11 cellular contexts compared by ENCODE assay signal in genomic region chr15:44319385-44319784, GRCh38. TPM values are rescaled to one million over a fixed set of nuclear protein-coding genes. Genes with fewer than 3 reads are reported as not detected.
DNase-seq lines count a peak whose midpoint lies in the region; ATAC-seq and TF ChIP-seq lines count a peak whose summit lies in the region.
"Had no signal": no experiment of that assay in that cellular context is flagged by ENCODE, and none has a peak within 500 bp of the region (broad histone marks: within the 10 kb centered on the region; RNA-seq: fewer than 3 reads in every experiment).

No MANE protein-coding gene starts in this region.

- H3K4me3 ChIP-seq in epithelial cell of proximal tubule (ENCODE audit: low read depth, low read length) (no peak overlapping the region), neuronal stem cell (ENCODE audit: low read length in 2 of 2) (no peak overlapping the region), stomach (no peak overlapping the region)

- no peak overlapping the region for H2BK120ac ChIP-seq in neuronal stem cell (ENCODE audit: low read depth, low read length)

- H3K4ac ChIP-seq in neuronal stem cell (ENCODE audit: low read length) = no peak overlapping the region

- H3K9ac ChIP-seq in neuronal stem cell (ENCODE audit: low read depth, low read length, poor library complexity) = no peak overlapping the region
- H3K9ac ChIP-seq: parathyroid adenoma had no signal

- H4K91ac ChIP-seq in neuronal stem cell (ENCODE audit: low read depth, low read length, poor library complexity) = no peak overlapping the region

- no peak overlapping the region for H3K23ac ChIP-seq in neuronal stem cell (ENCODE audit: low read depth, low read length, poor library complexity)

- H3K4me1 ChIP-seq in neuronal stem cell (ENCODE audit: control insufficient read depth in 2 of 2, insufficient read depth in 1 of 2, low read depth in 1 of 2, low read length in 2 of 2) (no peaks in the 10 kb centered on the region), stomach (peaks cover 0 to 18% (median 5%) of the 10 kb centered on the region in 4 donors)
- H3K4me1 ChIP-seq: parathyroid adenoma had no signal

- no peak overlapping the region for H2BK12ac ChIP-seq in neuronal stem cell (ENCODE audit: low read length)

- no peak overlapping the region for H3K4me2 ChIP-seq in neuronal stem cell (ENCODE audit: insufficient read depth, low read length, poor library complexity, severe bottlenecking)

- peaks cover 2% of the 10 kb centered on the region for H3K79me1 ChIP-seq in neuronal stem cell (ENCODE audit: low read depth, low read length)

- no peak overlapping the region for H4K8ac ChIP-seq in neuronal stem cell (ENCODE audit: low read depth, low read length)

- TF ChIP-seq CTCF in epithelial cell of proximal tubule (conservative IDR thresholded peaks at IDR 0.05; ENCODE audit: low read depth, low read length) = peak; percentile 24
- peak in 1 of 7 experiments; percentile 11 for TF ChIP-seq CTCF in stomach (IDR thresholded peaks at IDR 0.05)

- H3K27me3 ChIP-seq in neuronal stem cell (ENCODE audit: control insufficient read depth in 3 of 3, insufficient read depth in 3 of 3, low read depth in 1 of 3, low read length in 3 of 3) (no peaks in the 10 kb centered on the region), stomach (no peaks in the 10 kb centered on the region)

- H2BK15ac ChIP-seq in neuronal stem cell (ENCODE audit: low read length) = no peak overlapping the region

- ATAC-seq in GM18520 (IDR thresholded peaks at IDR 0.05; ENCODE audit: unreplicated experiment) (peak; percentile 61), GM21529 (IDR thresholded peaks at IDR 0.05; ENCODE audit: unreplicated experiment) (peak; percentile 90), HG03432 (IDR thresholded peaks at IDR 0.05; ENCODE audit: unreplicated experiment) (peak; percentile 86)

- H3K9me3 ChIP-seq in neuronal stem cell (replicated peaks in 1 of 2; ENCODE audit: control insufficient read depth in 2 of 2, insufficient read depth in 1 of 2, low read depth in 1 of 2, low read length in 2 of 2) (no peaks in the 10 kb centered on the region), stomach (no peaks in the 10 kb centered on the region)

- H3K18ac ChIP-seq in neuronal stem cell (ENCODE audit: low read length) = no peak overlapping the region

- DNase-seq in epithelial cell of proximal tubule (ENCODE audit: low read depth) (no peak), neuronal stem cell (ENCODE audit: low spot score) (no peak), SIG-M5 treated with dmso at 0.1 percent for 504 hours (lab: John Stamatoyannopoulos, UW; ENCODE audit: unreplicated experiment) (no peak), stomach (no peak)
- DNase-seq in activated CD4-positive, CD25-positive, alpha-beta regulatory T cell treated with anti-CD3 and anti-CD28 coated beads, Interleukin-2, amount 50 U/mL, for 72 hours = no peak
- DNase-seq: activated naive CD4-positive, alpha-beta T cell treated with anti-CD3 and anti-CD28 coated beads, Interleukin-2, amount 50 U/mL, for 16 hours; NCI-H446 had no signal

- no peak overlapping the region for H3K27ac ChIP-seq in neuronal stem cell (replicated peaks; ENCODE audit: low read length)
- H3K27ac ChIP-seq in stomach = no peak overlapping the region
- H3K27ac ChIP-seq: parathyroid adenoma had no signal

- no peak overlapping the region for H2AK5ac ChIP-seq in neuronal stem cell (ENCODE audit: low read depth, low read length)

- no peak for TF ChIP-seq POLR2A in stomach (IDR thresholded peaks at IDR 0.05)

- H3K36me3 ChIP-seq in neuronal stem cell (replicated peaks in 1 of 2; ENCODE audit: control insufficient read depth in 2 of 2, insufficient read depth in 2 of 2, low read length in 2 of 2) = peaks cover 0 to 2% of the 10 kb centered on the region in 2 donors
- peaks cover 0 to 8% (median 3%) of the 10 kb centered on the region in 4 donors for H3K36me3 ChIP-seq in stomach

- no peak for TF ChIP-seq EP300 in stomach (IDR thresholded peaks at IDR 0.05)

- intact Hi-C loops in stomach (cut with DNase I; ENCODE audit: low total_unique reads) = no loop called here

- no peak overlapping the region for H2BK5ac ChIP-seq in neuronal stem cell (ENCODE audit: low read length)

- no peak overlapping the region for H3K14ac ChIP-seq in neuronal stem cell (ENCODE audit: low read length)

- no CpG with 5 or more reads among the region's 4 CpGs for WGBS in neuronal stem cell (ENCODE audit: extremely low coverage in 2 of 2, insufficient read length in 2 of 2, insufficient replicate concordance in 1 of 2), 2 donors
- WGBS in stomach, 5 donors = 87 to 93% (median 89%) methylated on average over 4 of the region's 4 CpGs

- no peak overlapping the region for H2AFZ ChIP-seq in neuronal stem cell (ENCODE audit: low read length)
- H2AFZ ChIP-seq: parathyroid adenoma had no signal

RNA-seq across cellular contexts. Expression of gene GOLM2, which starts 30.9 kb away (rescaled TPM):
- 22.9 and 36.5 TPM in 2 replicates for total RNA-seq in epithelial cell of proximal tubule
- 41.0 TPM for polyA plus RNA-seq in neuronal stem cell (2013, experiment 1 of 2)
- 43.6 TPM for polyA plus RNA-seq in neuronal stem cell (2013, experiment 2 of 2)
- 100 to 1,000 TPM in 1 of 5 donors, 10 to 100 TPM in 4; 29.5 to 113 (median 67.2) TPM for total RNA-seq in stomach
- polyA plus RNA-seq in stomach = 10 to 100 TPM; 19.6 to 33.0 (median 25.7) TPM
